In genomic region chr16:30710971-30711370, GRCh38 we compare ENCODE assay signal across 29 cellular contexts. TPM values are rescaled to one million over a fixed set of nuclear protein-coding genes. Genes with fewer than 3 reads are reported as not detected.
DNase-seq lines count a peak whose midpoint lies in the region; ATAC-seq and TF ChIP-seq lines count a peak whose summit lies in the region.
"Had no signal": no experiment of that assay in that cellular context is flagged by ENCODE, and none has a peak within 500 bp of the region (broad histone marks: within the 10 kb centered on the region; RNA-seq: fewer than 3 reads in every experiment).

No MANE protein-coding gene starts in this region.

- peaks cover 25% of the 10 kb centered on the region for H3K36me3 Mint-ChIP-seq in activated naive CD8-positive, alpha-beta T cell
- peaks cover 52% of the 10 kb centered on the region for H3K36me3 Mint-ChIP-seq in activated naive CD8-positive, alpha-beta T cell treated with anti-CD3 and anti-CD28 coated beads for 36 hours
- H3K36me3 Mint-ChIP-seq in T-helper 17 cell (ENCODE audit: low read depth) (peaks cover 35% of the 10 kb centered on the region), natural killer cell (peaks cover 62% of the 10 kb centered on the region)

- DNase-seq in activated naive CD8-positive, alpha-beta T cell treated with anti-CD3 and anti-CD28 coated beads for 36 hours = no peak
- DNase-seq in T-helper 17 cell (no peak), natural killer cell (no peak), NCI-H187 (lab: John Stamatoyannopoulos, UW) (no peak), foreskin keratinocyte (no peak), pons (ENCODE audit: low spot score) (no peak)
- DNase-seq: activated CD4-positive, alpha-beta T cell treated with anti-CD3 and anti-CD28 coated beads for 4 hours; activated gamma-delta T cell treated with Interleukin-2 at 50 U/mL for 16 hours; activated T-cell treated with anti-CD3 and anti-CD28 coated beads, Interleukin-2, amount 50 U/mL, for 48 hours; adrenal gland; CD8-positive, alpha-beta T cell; DMS 273 treated with DMSO at 0.1 percent for 48 hours; EL; gastrocnemius medialis; KG1; kidney glomerular epithelial cell; lower lobe of right lung; MG63; NCI-H1105 treated with DMSO at 0.1 percent for 48 hours; NCI-H2029 treated with DMSO at 0.1 percent for 48 hours; NCI-H524 treated with DMSO at 0.1 percent for 48 hours; stimulated activated naive CD8-positive, alpha-beta T cell treated with anti-CD3 and anti-CD28 coated beads, Interleukin-15, Interleukin-2, amounts not matched to agents 100 U/mL and 50 U/mL, for 24 hours; testis had no signal

- no peaks in the 10 kb centered on the region for H3K9me3 ChIP-seq in T-helper 17 cell (ENCODE audit: control insufficient read depth, low read length, poor library complexity, severe bottlenecking)
- H3K9me3 ChIP-seq: adrenal gland, gastrocnemius medialis, lower lobe of right lung, MG63, testis had no signal

- H3K4me3 Mint-ChIP-seq in activated naive CD8-positive, alpha-beta T cell = no peak overlapping the region
- H3K4me3 Mint-ChIP-seq in activated naive CD8-positive, alpha-beta T cell treated with anti-CD3 and anti-CD28 coated beads for 36 hours = no peak overlapping the region
- no peak overlapping the region for H3K4me3 Mint-ChIP-seq in T-helper 17 cell
- H3K4me3 Mint-ChIP-seq in natural killer cell = no peak overlapping the region
- H3K4me3 Mint-ChIP-seq: brain; CD8-positive, alpha-beta T cell; dendritic cell treated with granulocyte-macrophage colony-stimulating factor and Interleukin-4, amounts not matched to agents 40 ng/mL and 50 ng/mL, for 4 days; nephron had no signal

- H3K27me3 ChIP-seq in foreskin keratinocyte = no peaks in the 10 kb centered on the region
- H3K27me3 ChIP-seq: adrenal gland, gastrocnemius medialis, MG63, testis had no signal

- H3K27ac ChIP-seq in foreskin keratinocyte = no peak overlapping the region
- H3K27ac ChIP-seq: adrenal gland, gastrocnemius medialis, lower lobe of right lung, testis, VCaP had no signal

- H3K27ac Mint-ChIP-seq in activated naive CD8-positive, alpha-beta T cell = peak overlapping the region; percentile 16
- H3K27ac Mint-ChIP-seq in activated naive CD8-positive, alpha-beta T cell treated with anti-CD3 and anti-CD28 coated beads for 36 hours = no peak overlapping the region
- peak overlapping the region; percentile 76 for H3K27ac Mint-ChIP-seq in T-helper 17 cell
- H3K27ac Mint-ChIP-seq in natural killer cell = peak overlapping the region; percentile 62 to 74
- H3K27ac Mint-ChIP-seq: brain; dendritic cell treated with granulocyte-macrophage colony-stimulating factor and Interleukin-4, amounts not matched to agents 40 ng/mL and 50 ng/mL, for 4 days; nephron had no signal

- no peaks in the 10 kb centered on the region for H3K9me3 Mint-ChIP-seq in activated naive CD8-positive, alpha-beta T cell (ENCODE audit: low read depth)
- H3K9me3 Mint-ChIP-seq in activated naive CD8-positive, alpha-beta T cell treated with anti-CD3 and anti-CD28 coated beads for 36 hours = peaks cover 1% of the 10 kb centered on the region
- H3K9me3 Mint-ChIP-seq in natural killer cell = peaks cover 0 to 2% of the 10 kb centered on the region in 2 donors
- H3K9me3 Mint-ChIP-seq: brain; CD8-positive, alpha-beta T cell; dendritic cell treated with granulocyte-macrophage colony-stimulating factor and Interleukin-4, amounts not matched to agents 40 ng/mL and 50 ng/mL, for 4 days; nephron had no signal

- TF ChIP-seq CTCF in natural killer cell (IDR thresholded peaks at IDR 0.05) (no peak), foreskin keratinocyte (conservative IDR thresholded peaks at IDR 0.05) (no peak)

- no peaks in the 10 kb centered on the region for H3K4me1 ChIP-seq in foreskin keratinocyte
- H3K4me1 ChIP-seq: gastrocnemius medialis, testis had no signal

- ATAC-seq in T-helper 17 cell (no peak), natural killer cell (no peak), foreskin keratinocyte (no peak)
- ATAC-seq: CD8-positive, alpha-beta T cell; esophagus mucosa; gastrocnemius medialis; lower lobe of right lung; stimulated activated naive CD8-positive, alpha-beta T cell treated with anti-CD3 and anti-CD28 coated beads, Interleukin-15, Interleukin-2, amounts not matched to agents 100 U/mL and 50 U/mL, for 24 hours had no signal

- H3K4me1 Mint-ChIP-seq in activated naive CD8-positive, alpha-beta T cell (ENCODE audit: low read depth) = peaks cover 20% of the 10 kb centered on the region
- H3K4me1 Mint-ChIP-seq in activated naive CD8-positive, alpha-beta T cell treated with anti-CD3 and anti-CD28 coated beads for 36 hours = peaks cover 19% of the 10 kb centered on the region
- H3K4me1 Mint-ChIP-seq in T-helper 17 cell (peaks cover 24% of the 10 kb centered on the region), natural killer cell (peaks cover 17 to 28% of the 10 kb centered on the region in 2 donors)
- H3K4me1 Mint-ChIP-seq: brain, nephron had no signal

- no peaks in the 10 kb centered on the region for H3K27me3 Mint-ChIP-seq in activated naive CD8-positive, alpha-beta T cell
- H3K27me3 Mint-ChIP-seq in activated naive CD8-positive, alpha-beta T cell treated with anti-CD3 and anti-CD28 coated beads for 36 hours = no peaks in the 10 kb centered on the region
- H3K27me3 Mint-ChIP-seq in T-helper 17 cell (no peaks in the 10 kb centered on the region), natural killer cell (ENCODE audit: low read depth in 2 of 2) (no peaks in the 10 kb centered on the region)
- H3K27me3 Mint-ChIP-seq: brain; dendritic cell treated with granulocyte-macrophage colony-stimulating factor and Interleukin-4, amounts not matched to agents 40 ng/mL and 50 ng/mL, for 4 days had no signal

- intact Hi-C loops in natural killer cell (cut with micrococcal nuclease) = loop anchor here (10.0 kb wide), 1 partner anchor 54 kb away; the partner anchor contains the start of genes CFAP119 and RNF40

RNA-seq across cellular contexts. Expression of gene SRCAP, which starts 12.0 kb away (rescaled TPM):
- total RNA-seq in activated naive CD8-positive, alpha-beta T cell treated with anti-CD3 and anti-CD28 coated beads for 36 hours = 10 to 100 TPM; 66.1 to 72.6 TPM
- total RNA-seq in T-helper 17 cell (10 to 100 TPM; 86.9 to 90.5 TPM), natural killer cell (10 to 100 TPM; 78.8 to 99.0 (median 89.3) TPM), foreskin keratinocyte (16.0 TPM in 2 replicates)
- 0.60 and 0.96 TPM in 2 replicates for polyA plus RNA-seq in foreskin keratinocyte

RNA-seq across cellular contexts. Expression of gene PHKG2, which starts 37.3 kb away (rescaled TPM):
- total RNA-seq in activated naive CD8-positive, alpha-beta T cell treated with anti-CD3 and anti-CD28 coated beads for 36 hours = 10 to 100 TPM; 31.1 to 32.0 TPM
- total RNA-seq in T-helper 17 cell = 10 to 100 TPM; 31.6 to 38.1 TPM
- 10 to 100 TPM; 50.5 to 86.1 (median 64.8) TPM for total RNA-seq in natural killer cell
- 18.5 and 22.1 TPM in 2 replicates for total RNA-seq in foreskin keratinocyte
- 23.7 and 26.5 TPM in 2 replicates for polyA plus RNA-seq in foreskin keratinocyte

RNA-seq across cellular contexts. Expression of gene CFAP119, which starts 50.9 kb away (rescaled TPM):
- total RNA-seq in activated naive CD8-positive, alpha-beta T cell treated with anti-CD3 and anti-CD28 coated beads for 36 hours = 1 to 10 TPM; 3.7 to 6.4 TPM
- 1 to 10 TPM; 1.1 to 2.0 TPM for total RNA-seq in T-helper 17 cell
- total RNA-seq in natural killer cell = 1 to 10 TPM; 3.4 to 5.1 (median 4.9) TPM
- 4.8 and 7.8 TPM in 2 replicates for total RNA-seq in foreskin keratinocyte
- polyA plus RNA-seq in foreskin keratinocyte = 9.2 and 9.6 TPM in 2 replicates

RNA-seq across cellular contexts. Expression of gene RNF40, which starts 51.2 kb away (rescaled TPM):
- total RNA-seq in activated naive CD8-positive, alpha-beta T cell treated with anti-CD3 and anti-CD28 coated beads for 36 hours = 100 to 1,000 TPM in 1 of 2 experiments, 10 to 100 TPM in 1; 95.2 to 107 TPM
- total RNA-seq in T-helper 17 cell = 10 to 100 TPM; 57.8 to 64.5 TPM
- total RNA-seq in natural killer cell = 100 to 1,000 TPM; 153 to 167 (median 161) TPM
- 76.4 and 77.0 TPM in 2 replicates for total RNA-seq in foreskin keratinocyte
- 56.3 and 59.7 TPM in 2 replicates for polyA plus RNA-seq in foreskin keratinocyte

RNA-seq across cellular contexts. Expression of gene FBRS, which starts 52.7 kb away (rescaled TPM):
- 10 to 100 TPM; 92.8 to 94.5 TPM for total RNA-seq in activated naive CD8-positive, alpha-beta T cell treated with anti-CD3 and anti-CD28 coated beads for 36 hours
- 100 to 1,000 TPM; 217 to 246 TPM for total RNA-seq in T-helper 17 cell
- total RNA-seq in natural killer cell = 100 to 1,000 TPM; 158 to 182 (median 172) TPM
- total RNA-seq in foreskin keratinocyte = 23.0 and 25.2 TPM in 2 replicates
- polyA plus RNA-seq in foreskin keratinocyte = 30.9 and 31.2 TPM in 2 replicates
